Comparison of ENCODE assay signal across 7 cellular contexts in genomic region chr5:150398432-150399157, GRCh38. TPM values are rescaled to one million over a fixed set of nuclear protein-coding genes. Genes with fewer than 3 reads are reported as not detected.
DNase-seq lines count a peak whose midpoint lies in the region; FAIRE-seq and TF ChIP-seq lines count a peak whose summit lies in the region.

No MANE protein-coding gene starts in this region.

- TF ChIP-seq POLR2A in GM18526 (IDR thresholded peaks at IDR 0.05; ENCODE audit: extremely low read depth, insufficient read length): peak; percentile 39

- no peak overlapping the region for H2BK5ac ChIP-seq in H9 (ENCODE audit: insufficient read length, low read length)

- intact Hi-C loops in OCI-LY7 (cut with micrococcal nuclease; ENCODE audit: unreplicated experiment): loop anchor here (1.0 kb wide), 1 partner anchor 38 kb away; no protein-coding TSS in a partner anchor

- POLR2A ChIA-PET in OCI-LY7 (lab: Charles Lee): interaction anchor here (0.7 to 4.8 kb wide), 7 partner anchors 12 to 66 kb away, joined by 3 to 33 read pairs (median 3); partner anchors contain the start of gene CD74

- no peak overlapping the region for H2BK15ac ChIP-seq in H9 (ENCODE audit: low read depth, low read length)

- no peak overlapping the region for H3K4me2 ChIP-seq in H9 (ENCODE audit: insufficient read depth, insufficient read length, low read length)
- no peak overlapping the region; the same call in 1 of the 2 replicates for H3K4me2 ChIP-seq in OCI-LY7 (ENCODE audit: low read length)

- no peak overlapping the region for H3K4me3 ChIP-seq in OCI-LY7 (ENCODE audit: low read depth, low read length, poor library complexity, severe bottlenecking)

- H3K9me3 ChIP-seq in H9 (ENCODE audit: control insufficient read depth, low read depth, low read length) (no peaks in the 10 kb centered on the region), OCI-LY7 (ENCODE audit: low read length) (no peaks in the 10 kb centered on the region)

- H3K36me3 ChIP-seq in OCI-LY7 (ENCODE audit: insufficient read depth, low read length): peaks cover 97% of the 10 kb centered on the region

- no peak overlapping the region for H2BK20ac ChIP-seq in H9 (ENCODE audit: low read depth, low read length, poor library complexity, severe bottlenecking)

- no peak overlapping the region for H4K91ac ChIP-seq in H9 (ENCODE audit: insufficient read length, low read depth, low read length)

- no peak overlapping the region for H3K56ac ChIP-seq in H9 (ENCODE audit: insufficient read length, low read depth, low read length)

- H2BK12ac ChIP-seq in H9 (ENCODE audit: insufficient read length, low read depth, low read length): no peak overlapping the region

- no peaks in the 10 kb centered on the region for H3K9me2 ChIP-seq in OCI-LY7 (ENCODE audit: insufficient read depth, low read length)

- H3K79me1 ChIP-seq in H9 (ENCODE audit: insufficient read depth, low read depth, low read length, poor library complexity, severe bottlenecking): no peaks in the 10 kb centered on the region

- H3K18ac ChIP-seq in H9 (ENCODE audit: insufficient read length, low read depth, low read length): no peak overlapping the region

- no peak overlapping the region for H3K23ac ChIP-seq in H9 (ENCODE audit: insufficient read length, low read depth, low read length)

- no peaks in the 10 kb centered on the region for H3K4me1 Mint-ChIP-seq in H9
- H3K4me1 Mint-ChIP-seq in glutamatergic neuron (ENCODE audit: low read depth, unreplicated experiment): peaks cover 8% of the 10 kb centered on the region

- no peaks in the 10 kb centered on the region for H3K27me3 Mint-ChIP-seq in H9 (ENCODE audit: low read depth)
- peaks cover 4% of the 10 kb centered on the region for H3K27me3 Mint-ChIP-seq in glutamatergic neuron (ENCODE audit: unreplicated experiment)

- no peak overlapping the region for H4K8ac ChIP-seq in H9 (replicated peaks; ENCODE audit: insufficient read length, low read depth, low read length)

- BruUV-seq in OCI-LY7 (replicated peaks; lab: Mats Ljungman, UMichigan): no TSS peak

- no peak for FAIRE-seq in frontal cortex (lab: Jason Lieb, UNC)

- H3K4ac ChIP-seq in H9 (ENCODE audit: low read depth, low read length): no peak overlapping the region

- H3K27ac ChIP-seq in H9 (ENCODE audit: insufficient read length, low read depth, low read length) (no peak overlapping the region), OCI-LY7 (ENCODE audit: low read depth, low read length, poor library complexity, severe bottlenecking) (peak overlapping the region; percentile 36)

- DNase-seq in H9 (peak; percentile 52), OCI-LY7 (ENCODE audit: low spot score) (peak; percentile 89), glutamatergic neuron (no peak), frontal cortex (ENCODE audit: low spot score in 2 of 2) (no peak), HK-2 (ENCODE audit: unreplicated experiment) (no peak), HuH-7.5 (ENCODE audit: low spot score) (no peak)

- WGBS in H9 (ENCODE audit: extremely low coverage, insufficient read length, low lambda C conversion rate): no CpG with 5 or more reads among the region's 14 CpGs

- H2AK5ac ChIP-seq in H9 (ENCODE audit: insufficient read length, low read length): no peak overlapping the region

- H4K5ac ChIP-seq in H9 (ENCODE audit: insufficient read length, low read depth, low read length): no peak overlapping the region

- H3K9ac ChIP-seq in H9 (ENCODE audit: extremely low read depth, insufficient read length, low read length): no peak overlapping the region

- H3K14ac ChIP-seq in H9 (ENCODE audit: insufficient read depth, low read length): no peak overlapping the region

- H3K79me2 ChIP-seq in H9 (ENCODE audit: insufficient read depth, low read length) (no peaks in the 10 kb centered on the region), OCI-LY7 (ENCODE audit: insufficient read depth, low read depth, low read length) (no peaks in the 10 kb centered on the region)

- no peak overlapping the region for H2BK120ac ChIP-seq in H9 (ENCODE audit: low read depth, low read length, poor library complexity, severe bottlenecking)

- H3K4me1 ChIP-seq in H9 (ENCODE audit: insufficient read depth, low read length) (no peaks in the 10 kb centered on the region), OCI-LY7 (ENCODE audit: insufficient read depth, low read length, poor library complexity, severe bottlenecking) (peaks cover 29% of the 10 kb centered on the region)

- H3K36me3 Mint-ChIP-seq in H9 (ENCODE audit: insufficient read depth in 1 of 3, low read depth in 3 of 3) (peaks cover 47 to 89% (median 68%) of the 10 kb centered on the region in 3 experiments), glutamatergic neuron (ENCODE audit: unreplicated experiment) (peaks cover 8% of the 10 kb centered on the region)

- H4K20me1 ChIP-seq in H9 (ENCODE audit: control insufficient read depth, insufficient read depth, insufficient read length): peaks cover 2% of the 10 kb centered on the region
- H4K20me1 ChIP-seq in OCI-LY7 (ENCODE audit: insufficient read depth, low read length): no peaks in the 10 kb centered on the region; the same call in 1 of the 2 replicates

- peak overlapping the region in 1 of 2 experiments; percentile 1; a peak in 1 of 5 replicates for H3K4me3 Mint-ChIP-seq in H9
- H3K4me3 Mint-ChIP-seq in glutamatergic neuron (ENCODE audit: unreplicated experiment): no peak overlapping the region

- no peaks in the 10 kb centered on the region for H3K23me2 ChIP-seq in H9 (ENCODE audit: insufficient read length, low read depth, low read length, poor library complexity, severe bottlenecking)

- H3K27me3 ChIP-seq in H9 (ENCODE audit: insufficient read depth, low read length): no peaks in the 10 kb centered on the region

- H3T11ph ChIP-seq in H9 (ENCODE audit: low read length): no peak overlapping the region

- no peak overlapping the region for H2AFZ ChIP-seq in H9 (ENCODE audit: low read length)
- H2AFZ ChIP-seq in OCI-LY7 (ENCODE audit: low read length): no peak overlapping the region

- H3K9me3 Mint-ChIP-seq in H9 (no peaks in the 10 kb centered on the region), glutamatergic neuron (ENCODE audit: unreplicated experiment) (peaks cover 4% of the 10 kb centered on the region)

- H3K27ac Mint-ChIP-seq in H9 (no peak overlapping the region), glutamatergic neuron (ENCODE audit: unreplicated experiment) (no peak overlapping the region)

- CTCF ChIA-PET in OCI-LY7 (lab: Charles Lee; ENCODE audit: unreplicated experiment): interaction anchor here (0.9 to 3.4 kb wide), 10 partner anchors 11 to 59 kb away, joined by 3 to 20 read pairs (median 6); partner anchors contain the start of gene RPS14

- peak; percentile 53 for TF ChIP-seq CTCF in H9 (conservative IDR thresholded peaks at IDR 0.05)
- TF ChIP-seq CTCF in OCI-LY7 (conservative IDR thresholded peaks at IDR 0.05; ENCODE audit: low read length): peak; percentile 91
- peak; percentile 59 for TF ChIP-seq CTCF in glutamatergic neuron (IDR thresholded peaks at IDR 0.05; ENCODE audit: partially characterized antibody, unreplicated experiment)

RNA-seq across cellular contexts. Expression of gene CD74, which starts 14.1 kb away (rescaled TPM):
- total RNA-seq in H9 (2021) (19.5 and 19.9 TPM in 2 replicates), OCI-LY7 (2022) (1,759 and 1,769 TPM in 2 replicates), glutamatergic neuron (ENCODE audit: unreplicated experiment) (3.1 TPM), frontal cortex (3.3 TPM)
- 2,446 and 3,686 TPM in 2 replicates for total RNA-seq in OCI-LY7 (2014; rRNA removed; shearing (Covaris generic))

RNA-seq across cellular contexts. Expression of gene TCOF1, which starts 41.1 kb away (rescaled TPM):
- total RNA-seq in H9 (2021): 128 and 133 TPM in 2 replicates
- 61.3 and 62.9 TPM in 2 replicates for total RNA-seq in OCI-LY7 (2014; rRNA removed; shearing (Covaris generic))
- 104 and 108 TPM in 2 replicates for total RNA-seq in OCI-LY7 (2022)
- total RNA-seq in glutamatergic neuron (ENCODE audit: unreplicated experiment): 39.7 TPM
- 9.4 TPM for total RNA-seq in frontal cortex

RNA-seq across cellular contexts. Expression of gene RPS14, which starts 50.9 kb away (rescaled TPM):
- total RNA-seq in H9 (2021) (2,533 and 2,603 TPM in 2 replicates), OCI-LY7 (2022) (2,284 and 2,304 TPM in 2 replicates), glutamatergic neuron (ENCODE audit: unreplicated experiment) (1,465 TPM), frontal cortex (3,224 TPM)
- 2,281 and 2,351 TPM in 2 replicates for total RNA-seq in OCI-LY7 (2014; rRNA removed; shearing (Covaris generic))

Comparison
In these comparisons a context has a peak if more than half of its experiments do, and no peak if none do; other contexts are left out.
1. DNase-seq: peak in H9 (single experiment) and OCI-LY7 (single experiment); none in glutamatergic neuron (single experiment), frontal cortex (0 of 2), HK-2 (single experiment) and HuH-7.5 (single experiment).
2. RNA of gene CD74, which starts 14.1 kb away (total RNA-seq): 1,759 to 3,686 TPM in OCI-LY7; 19.5 to 19.9 TPM in H9, 3.3 TPM in frontal cortex (single experiment) and 3.1 TPM in glutamatergic neuron (single experiment); every median in the first group is over 10 times any median in the second.
3. Peak in every context shown above with its lines, with median percentiles within 50 percentile points of each other: CTCF ChIP-seq.